8 cellular contexts compared by ENCODE assay signal in genomic region chr6:110873981-110874879, GRCh38. TPM values are rescaled to one million over a fixed set of nuclear protein-coding genes. Genes with fewer than 3 reads are reported as not detected.
DNase-seq lines count a peak whose midpoint lies in the region; ATAC-seq lines count a peak whose summit lies in the region.

Gene AMD1, plus strand, starts transcription at chr6:110874785. Its CDS starts 321 bp downstream, at chr6:110875106.

- peaks cover 40 to 45% (median 43%) of the 10 kb centered on the region in 11 experiments for H4K20me1 ChIP-seq in BLaER1 treated with 17β-estradiol and CSF1 and Interleukin-3, amounts not matched to agents 10 nM and 100 nM

- H3K9me3 ChIP-seq in BLaER1 treated with 17β-estradiol and CSF1 and Interleukin-3, amounts not matched to agents 10 nM and 100 nM (replicated peaks in 1 of 11), result no peaks in the 10 kb centered on the region

- H3K27ac ChIP-seq in BLaER1 treated with 17β-estradiol and CSF1 and Interleukin-3, amounts not matched to agents 10 nM and 100 nM, result peak within 1 kb of the TSS; percentile 87 to 97 (median 95)

- no peaks in the 10 kb centered on the region for H3K27me3 ChIP-seq in BLaER1 treated with 17β-estradiol and CSF1 and Interleukin-3, amounts not matched to agents 10 nM and 100 nM

- H3K36me3 ChIP-seq in BLaER1 treated with 17β-estradiol and CSF1 and Interleukin-3, amounts not matched to agents 10 nM and 100 nM, result no peaks in the 10 kb centered on the region

- ATAC-seq in GM19351 (IDR thresholded peaks at IDR 0.05; ENCODE audit: unreplicated experiment), result peak; percentile 60
- peak; percentile 75 for ATAC-seq in HG03521 (IDR thresholded peaks at IDR 0.05; ENCODE audit: unreplicated experiment)
- ATAC-seq in left lobe of liver, result peak; percentile 84

- H3K4me3 ChIP-seq in BLaER1 treated with 17β-estradiol and CSF1 and Interleukin-3, amounts not matched to agents 10 nM and 100 nM, result peak within 1 kb of the TSS; percentile 87 to 100 (median 97)

- H3K4me2 ChIP-seq in BLaER1 treated with 17β-estradiol and CSF1 and Interleukin-3, amounts not matched to agents 10 nM and 100 nM, result peak within 1 kb of the TSS; percentile 85 to 98 (median 93)

- DNase-seq in NCI-H748 (lab: John Stamatoyannopoulos, UW; ENCODE audit: unreplicated experiment) (peak; percentile 99), dedifferentiated amniotic fluid mesenchymal stem cell (ENCODE audit: extremely low spot score) (peak; percentile 97), left lobe of liver (ENCODE audit: low spot score) (peak; percentile 98)
- peak; percentile 95 for DNase-seq in activated CD4-positive, alpha-beta T cell treated with anti-CD3 and anti-CD28 coated beads, Interleukin-2, amount 50 U/mL, for 1 hour
- DNase-seq in stimulated activated CD4-positive, alpha-beta T cell treated with anti-CD3 and anti-CD28 coated beads, Interleukin-2, amount 100 ng/mL, for 4 hours (ENCODE audit: low read depth), result peak; percentile 95

- peaks cover 31 to 37% (median 33%) of the 10 kb centered on the region in 10 experiments for H3K4me1 ChIP-seq in BLaER1 treated with 17β-estradiol and CSF1 and Interleukin-3, amounts not matched to agents 10 nM and 100 nM

- H3K9ac ChIP-seq in BLaER1 treated with 17β-estradiol and CSF1 and Interleukin-3, amounts not matched to agents 10 nM and 100 nM, result peak within 1 kb of the TSS; percentile 95 to 99 (median 98)

RNA-seq across cellular contexts. Expression of gene AMD1, which starts in this region (rescaled TPM):
- 14.3 TPM for total RNA-seq in left lobe of liver

Comparison
In these comparisons a context has a peak if more than half of its experiments do, and no peak if none do; other contexts are left out.
1. Peak in every context shown above with its lines: DNase-seq, ATAC-seq, H3K4me3 ChIP-seq and H3K27ac ChIP-seq.